Comparison of ENCODE assay signal across 16 cellular contexts in the genomic region with DNA sequence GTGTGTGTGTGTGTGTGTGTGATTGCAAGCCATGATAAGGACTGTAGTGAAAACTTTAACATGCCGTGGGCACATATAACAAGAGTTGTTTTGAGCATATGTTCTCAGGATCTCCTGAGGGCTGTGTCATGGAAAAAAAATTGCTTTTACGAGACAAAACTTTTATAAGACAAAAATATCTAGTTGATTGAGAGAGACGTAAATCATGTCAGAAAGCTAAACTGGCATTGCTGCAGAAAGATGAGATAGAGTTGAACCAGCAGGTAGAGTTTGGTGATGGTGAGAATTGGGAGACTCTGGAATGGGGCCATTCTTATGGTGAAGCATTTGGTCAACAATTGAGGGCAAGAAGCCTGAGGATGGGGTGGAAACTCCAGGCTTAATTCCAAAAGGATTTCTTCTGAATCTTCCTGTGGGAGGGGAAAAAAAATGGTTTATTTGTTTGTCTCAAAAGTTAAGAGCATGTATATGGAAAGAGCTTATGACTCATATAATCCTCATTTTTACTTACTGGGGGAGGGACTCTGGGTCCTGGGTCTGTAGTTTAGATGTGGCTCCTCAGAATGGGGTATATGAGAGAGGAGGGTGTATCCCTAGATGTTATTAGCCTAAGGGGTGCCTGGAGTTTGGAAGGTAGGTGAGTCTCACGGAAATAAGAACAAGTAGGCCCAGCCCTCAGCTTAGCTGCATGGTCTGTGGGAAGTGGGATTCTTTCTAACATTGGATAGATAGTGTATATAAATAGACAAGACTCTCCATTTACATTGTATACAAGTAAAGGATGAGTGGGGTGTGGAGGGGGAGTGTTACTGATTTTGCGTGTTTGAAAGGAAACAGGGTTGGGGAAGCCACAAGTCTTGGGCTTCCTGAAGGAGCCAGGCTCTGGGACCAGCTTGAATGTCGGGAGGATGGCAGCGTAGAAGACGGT. TPM values are rescaled to one million over a fixed set of nuclear protein-coding genes. Genes with fewer than 3 reads are reported as not detected.
DNase-seq lines count a peak whose midpoint lies in the region; TF ChIP-seq lines count a peak whose summit lies in the region.
"Had no signal": no experiment of that assay in that cellular context is flagged by ENCODE, and none has a peak within 500 bp of the region (broad histone marks: within the 10 kb centered on the region; RNA-seq: fewer than 3 reads in every experiment).

No MANE protein-coding gene starts in this region.

- CTCF ChIA-PET in activated CD4-positive, alpha-beta T cell treated with anti-CD3 and anti-CD28 coated beads, Interleukin-2, amount 10 ng/mL, durations not matched to agents 7 days and 5 days (lab: Charles Lee): no interaction called here

- H2AFZ ChIP-seq in Karpas-422 (ENCODE audit: low read length): no peak overlapping the region

- H3K36me3 ChIP-seq in MG63: no peaks in the 10 kb centered on the region
- H3K36me3 ChIP-seq in Karpas-422 (ENCODE audit: insufficient read depth, low read length): no peaks in the 10 kb centered on the region

- H3K4me1 Mint-ChIP-seq in activated CD4-positive, alpha-beta T cell treated with anti-CD3 and anti-CD28 coated beads, Interleukin-2, amount 10 ng/mL, durations not matched to agents 7 days and 5 days: peaks cover 48% of the 10 kb centered on the region
- peaks cover 23% of the 10 kb centered on the region for H3K4me1 Mint-ChIP-seq in progenitor cell of endocrine pancreas (ENCODE audit: low read depth)

- H3K9ac ChIP-seq in Karpas-422 (ENCODE audit: low read length): no peak overlapping the region

- DNase-seq in activated CD4-positive, alpha-beta T cell treated with anti-CD3 and anti-CD28 coated beads, Interleukin-2, amount 10 ng/mL, durations not matched to agents 7 days and 5 days: no peak
- no peak for DNase-seq in activated CD4-positive, alpha-beta T cell treated with anti-CD3 and anti-CD28 coated beads for 48 hours
- DNase-seq in MG63 (peak; percentile 17), dedifferentiated amniotic fluid mesenchymal stem cell (ENCODE audit: extremely low spot score) (peak; percentile 26), progenitor cell of endocrine pancreas (ENCODE audit: low spot score, unreplicated experiment) (no peak), Karpas-422 (no peak), NCI-H2171 treated with DMSO at 0.1 percent for 48 hours (lab: John Stamatoyannopoulos, UW) (no peak)
- DNase-seq in stimulated activated CD4-positive, alpha-beta T cell treated with anti-CD3 and anti-CD28 coated beads, Interleukin-15, amount 100 ng/mL, for 24 hours: no peak
- DNase-seq: anterior cingulate cortex; GOT3; left ventricle myocardium superior; naive thymus-derived CD8-positive, alpha-beta T cell; NCI-H1105; retina had no signal

- peaks cover 20% of the 10 kb centered on the region; the same call in 1 of the 2 replicates for H4K20me1 ChIP-seq in Karpas-422 (ENCODE audit: insufficient read depth, low read depth, low read length)

- H3K9me2 ChIP-seq in Karpas-422 (replicated peaks; ENCODE audit: insufficient read depth, low read length): no peaks in the 10 kb centered on the region

- H3K4me3 ChIP-seq in MG63 (no peak overlapping the region), Karpas-422 (ENCODE audit: low read length) (no peak overlapping the region)
- H3K4me3 ChIP-seq: coronary artery had no signal

- no peak for TF ChIP-seq CTCF in progenitor cell of endocrine pancreas (IDR thresholded peaks at IDR 0.05; ENCODE audit: unreplicated experiment)

- POLR2A ChIA-PET in activated CD4-positive, alpha-beta T cell treated with anti-CD3 and anti-CD28 coated beads, Interleukin-2, amount 10 ng/mL, durations not matched to agents 7 days and 5 days (lab: Charles Lee): no interaction called here

- peaks cover 23% of the 10 kb centered on the region for H3K36me3 Mint-ChIP-seq in activated CD4-positive, alpha-beta T cell treated with anti-CD3 and anti-CD28 coated beads, Interleukin-2, amount 10 ng/mL, durations not matched to agents 7 days and 5 days (ENCODE audit: low read depth)
- peaks cover 5% of the 10 kb centered on the region for H3K36me3 Mint-ChIP-seq in progenitor cell of endocrine pancreas (ENCODE audit: insufficient read depth)

- no peaks in the 10 kb centered on the region for H3K27me3 Mint-ChIP-seq in activated CD4-positive, alpha-beta T cell treated with anti-CD3 and anti-CD28 coated beads, Interleukin-2, amount 10 ng/mL, durations not matched to agents 7 days and 5 days
- H3K27me3 Mint-ChIP-seq in progenitor cell of endocrine pancreas: no peaks in the 10 kb centered on the region
- H3K27me3 Mint-ChIP-seq: naive thymus-derived CD8-positive, alpha-beta T cell had no signal

- H3K79me2 ChIP-seq in Karpas-422 (ENCODE audit: low read length): peaks cover 94% of the 10 kb centered on the region

- H3K27me3 ChIP-seq in MG63 (no peaks in the 10 kb centered on the region), Karpas-422 (ENCODE audit: low read length) (no peaks in the 10 kb centered on the region)

- peak overlapping the region; percentile 16 for H3K27ac Mint-ChIP-seq in activated CD4-positive, alpha-beta T cell treated with anti-CD3 and anti-CD28 coated beads, Interleukin-2, amount 10 ng/mL, durations not matched to agents 7 days and 5 days
- H3K27ac Mint-ChIP-seq in progenitor cell of endocrine pancreas: peak overlapping the region; percentile 80

- H3K4me2 ChIP-seq in Karpas-422 (ENCODE audit: low read depth, low read length, poor library complexity, severe bottlenecking): no peak overlapping the region

- H3K4me1 ChIP-seq in Karpas-422 (ENCODE audit: low read length): peaks cover 13% of the 10 kb centered on the region

- H3K4me3 Mint-ChIP-seq in activated CD4-positive, alpha-beta T cell treated with anti-CD3 and anti-CD28 coated beads, Interleukin-2, amount 10 ng/mL, durations not matched to agents 7 days and 5 days: no peak overlapping the region
- H3K4me3 Mint-ChIP-seq in progenitor cell of endocrine pancreas (ENCODE audit: low read depth): no peak overlapping the region

- no peak overlapping the region for H3K27ac ChIP-seq in Karpas-422 (ENCODE audit: low read length)
- H3K27ac ChIP-seq: coronary artery had no signal

- H3K9me3 Mint-ChIP-seq in activated CD4-positive, alpha-beta T cell treated with anti-CD3 and anti-CD28 coated beads, Interleukin-2, amount 10 ng/mL, durations not matched to agents 7 days and 5 days: no peaks in the 10 kb centered on the region
- H3K9me3 Mint-ChIP-seq in progenitor cell of endocrine pancreas (ENCODE audit: low read depth): no peaks in the 10 kb centered on the region
- H3K9me3 Mint-ChIP-seq: naive thymus-derived CD8-positive, alpha-beta T cell had no signal

- H3K9me3 ChIP-seq in MG63 (no peaks in the 10 kb centered on the region), Karpas-422 (ENCODE audit: low read length) (no peaks in the 10 kb centered on the region)

RNA-seq across cellular contexts. Expression of a gene that starts 7.1 kb away (rescaled TPM):
- total RNA-seq in activated CD4-positive, alpha-beta T cell treated with anti-CD3 and anti-CD28 coated beads, Interleukin-2, amount 10 ng/mL, durations not matched to agents 7 days and 5 days: 100 to 1,000 TPM; 112 to 133 TPM
- total RNA-seq in MG63 (2014; rRNA removed; shearing (Covaris generic); ENCODE audit: low replicate concordance): 15.1 and 19.1 TPM in 2 replicates
- 139 and 145 TPM in 2 replicates for total RNA-seq in progenitor cell of endocrine pancreas
- total RNA-seq in Karpas-422 (2014; rRNA removed; shearing (Covaris generic); ENCODE audit: low replicate concordance): 28.7 and 56.6 TPM in 2 replicates

RNA-seq across cellular contexts. Expression of a gene that starts 33.3 kb away (rescaled TPM):
- 10 to 100 TPM; 16.6 to 17.3 TPM for total RNA-seq in activated CD4-positive, alpha-beta T cell treated with anti-CD3 and anti-CD28 coated beads, Interleukin-2, amount 10 ng/mL, durations not matched to agents 7 days and 5 days
- total RNA-seq in MG63 (2014; rRNA removed; shearing (Covaris generic); ENCODE audit: low replicate concordance): 3.7 and 5.8 TPM in 2 replicates
- total RNA-seq in progenitor cell of endocrine pancreas: 80.3 and 81.0 TPM in 2 replicates
- total RNA-seq in Karpas-422 (2014; rRNA removed; shearing (Covaris generic); ENCODE audit: low replicate concordance): 13.1 and 23.3 TPM in 2 replicates

RNA-seq across cellular contexts. Expression of a gene that starts 44.3 kb away (rescaled TPM):
- total RNA-seq in activated CD4-positive, alpha-beta T cell treated with anti-CD3 and anti-CD28 coated beads, Interleukin-2, amount 10 ng/mL, durations not matched to agents 7 days and 5 days: 100 to 1,000 TPM in 1 of 2 experiments, 10 to 100 TPM in 1; 95.3 to 115 TPM
- 149 and 177 TPM in 2 replicates for total RNA-seq in MG63 (2014; rRNA removed; shearing (Covaris generic); ENCODE audit: low replicate concordance)
- total RNA-seq in progenitor cell of endocrine pancreas: 126 and 137 TPM in 2 replicates
- 118 and 168 TPM in 2 replicates for total RNA-seq in Karpas-422 (2014; rRNA removed; shearing (Covaris generic); ENCODE audit: low replicate concordance)

RNA-seq across cellular contexts. Expression of a gene that starts 51.5 kb away (rescaled TPM):
- total RNA-seq in activated CD4-positive, alpha-beta T cell treated with anti-CD3 and anti-CD28 coated beads, Interleukin-2, amount 10 ng/mL, durations not matched to agents 7 days and 5 days: not detected
- total RNA-seq in MG63 (2014; rRNA removed; shearing (Covaris generic); ENCODE audit: low replicate concordance): not detected in 2 replicates
- total RNA-seq in progenitor cell of endocrine pancreas: 4.0 and 4.1 TPM in 2 replicates
- total RNA-seq in Karpas-422 (2014; rRNA removed; shearing (Covaris generic); ENCODE audit: low replicate concordance): not detected in 2 replicates
- total RNA-seq: fibroblast of lung; left ventricle myocardium superior; naive thymus-derived CD8-positive, alpha-beta T cell had no signal

Comparison
In these comparisons a context has a peak if more than half of its experiments do, and no peak if none do; other contexts are left out.
1. DNase-seq: peak in MG63 (single experiment) and dedifferentiated amniotic fluid mesenchymal stem cell (single experiment); none in activated CD4-positive, alpha-beta T cell treated with anti-CD3 and anti-CD28 coated beads, Interleukin-2, amount 10 ng/mL, durations not matched to agents 7 days and 5 days (single experiment), activated CD4-positive, alpha-beta T cell treated with anti-CD3 and anti-CD28 coated beads for 48 hours (single experiment), progenitor cell of endocrine pancreas (single experiment), Karpas-422 (single experiment), stimulated activated CD4-positive, alpha-beta T cell treated with anti-CD3 and anti-CD28 coated beads, Interleukin-15, amount 100 ng/mL, for 24 hours (single experiment) and NCI-H2171 treated with DMSO at 0.1 percent for 48 hours (single experiment).